In the genomic region with DNA sequence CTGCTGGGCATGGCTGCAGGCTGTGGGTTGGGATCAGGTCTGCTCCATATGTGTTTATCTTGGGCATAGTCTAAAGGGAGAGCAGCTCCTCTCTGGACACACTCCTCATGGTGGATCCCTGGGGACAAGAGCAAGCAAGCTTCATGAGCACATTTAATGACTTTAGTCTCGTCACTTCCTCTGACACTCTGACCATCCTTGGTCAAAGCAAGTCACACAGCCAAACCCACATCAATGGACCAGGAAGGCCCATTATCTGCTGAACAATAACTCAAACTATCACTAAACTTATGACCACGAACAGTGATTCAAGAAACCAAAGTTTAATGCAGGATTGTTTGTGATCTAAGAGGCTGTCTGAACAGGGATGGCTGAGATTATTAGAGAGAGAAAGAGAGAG, we compare ENCODE assay signal across 18 cellular contexts.
DNase-seq lines count a peak whose midpoint lies in the region; ATAC-seq and TF ChIP-seq lines count a peak whose summit lies in the region.
"Had no signal": no experiment of that assay in that cellular context is flagged by ENCODE, and none has a peak within 500 bp of the region (broad histone marks: within the 10 kb centered on the region; RNA-seq: fewer than 3 reads in every experiment).

No MANE protein-coding gene starts in this region.

- peaks cover 2 to 24% (median 9%) of the 10 kb centered on the region in 5 experiments for H3K9me3 Mint-ChIP-seq in brain
- H3K9me3 Mint-ChIP-seq: activated CD4-positive, alpha-beta memory T cell treated with anti-CD3 and anti-CD28 coated beads, Interleukin-2, amount 10 ng/mL, durations not matched to agents 7 days and 5 days; CD4-positive, alpha-beta T cell had no signal

- H3K4me1 Mint-ChIP-seq in brain: peaks cover 53% of the 10 kb centered on the region
- H3K4me1 Mint-ChIP-seq: activated CD4-positive, alpha-beta memory T cell treated with anti-CD3 and anti-CD28 coated beads, Interleukin-2, amount 10 ng/mL, durations not matched to agents 7 days and 5 days had no signal

- H3K27ac ChIP-seq in HUES48 (ENCODE audit: low read depth, low read length): peak overlapping the region; percentile 53
- H3K27ac ChIP-seq: upper lobe of left lung had no signal

- no peaks in the 10 kb centered on the region for H3K9me3 ChIP-seq in HUES48 (ENCODE audit: control insufficient read depth, insufficient read depth, low read length)
- H3K9me3 ChIP-seq: mucosa of descending colon, upper lobe of left lung had no signal

- peak; percentile 49 for DNase-seq in islet precursor cell
- no peak for DNase-seq in sciatic nerve (ENCODE audit: low spot score)
- no peak for DNase-seq in stimulated activated CD8-positive, alpha-beta memory T cell treated with anti-CD3 and anti-CD28 coated beads, Interleukin-4, amount 100 ng/mL, for 48 hours
- DNase-seq: activated CD4-positive, alpha-beta memory T cell treated with anti-CD3 and anti-CD28 coated beads, Interleukin-2, amount 10 ng/mL, durations not matched to agents 7 days and 5 days; activated effector memory CD4-positive, alpha-beta T cell treated with anti-CD3 and anti-CD28 coated beads, Interleukin-2, amount 50 U/mL, for 16 hours; activated T-cell treated with anti-CD3 and anti-CD28 coated beads for 4 hours; CD4-positive, alpha-beta T cell; cortex of kidney; foreskin fibroblast; mucosa of descending colon; NCI-H1436; RPMI8226; upper lobe of left lung had no signal

- H3K27ac Mint-ChIP-seq in brain: peak overlapping the region; percentile 66 to 90 (median 74)
- H3K27ac Mint-ChIP-seq: activated CD4-positive, alpha-beta memory T cell treated with anti-CD3 and anti-CD28 coated beads, Interleukin-2, amount 10 ng/mL, durations not matched to agents 7 days and 5 days; CD4-positive, alpha-beta T cell had no signal

- no peaks in the 10 kb centered on the region for H3K27me3 ChIP-seq in HUES48 (ENCODE audit: control insufficient read depth, insufficient read depth, low read length)
- H3K27me3 ChIP-seq: upper lobe of left lung had no signal

- H3K4me3 Mint-ChIP-seq in brain: peak overlapping the region in 3 of 5 experiments; percentile 3 to 20 (median 13)
- H3K4me3 Mint-ChIP-seq: activated CD4-positive, alpha-beta memory T cell treated with anti-CD3 and anti-CD28 coated beads, Interleukin-2, amount 10 ng/mL, durations not matched to agents 7 days and 5 days; CD4-positive, alpha-beta T cell had no signal

- peaks cover 18% of the 10 kb centered on the region for H3K4me1 ChIP-seq in HUES48 (ENCODE audit: control insufficient read depth, insufficient read depth, low read length)

- H3K36me3 Mint-ChIP-seq in brain: no peaks in the 10 kb centered on the region

- H3K36me3 ChIP-seq in HUES48 (ENCODE audit: control insufficient read depth, insufficient read depth, low read length): no peaks in the 10 kb centered on the region
- H3K36me3 ChIP-seq: upper lobe of left lung had no signal

- intact Hi-C loops in sciatic nerve (cut with DNase I): no loop called here

- H3K27me3 Mint-ChIP-seq in brain: peaks cover 2% of the 10 kb centered on the region

- no peak overlapping the region for H3K9ac ChIP-seq in HUES48 (ENCODE audit: low read depth, low read length)

- peak; percentile 34 for ATAC-seq in sciatic nerve
- ATAC-seq in HG02885 (IDR thresholded peaks at IDR 0.05; ENCODE audit: poor library complexity, unreplicated experiment): no peak
- ATAC-seq in HG02798 (IDR thresholded peaks at IDR 0.05; ENCODE audit: poor library complexity, unreplicated experiment): no peak
- ATAC-seq: mucosa of descending colon, SK-N-SH treated with all-trans-retinoic acid at 6 μM for 48 hours had no signal

- no peak for TF ChIP-seq CTCF in brain (conservative IDR thresholded peaks at IDR 0.05)

- no peak overlapping the region for H3K4me3 ChIP-seq in HUES48 (ENCODE audit: low read depth, low read length)
- H3K4me3 ChIP-seq: mucosa of descending colon, upper lobe of left lung had no signal
